8 cellular contexts compared by ENCODE assay signal in genomic region chr2:199911052-199911876, GRCh38. TPM values are rescaled to one million over a fixed set of nuclear protein-coding genes. Genes with fewer than 3 reads are reported as not detected.
A peak's percentile ranks its signal among the peaks of the same experiment; 100 is the strongest.
DNase-seq lines count a peak whose midpoint lies in the region; ATAC-seq and TF ChIP-seq lines count a peak whose summit lies in the region.

Gene C2orf69 (plus strand): TSS chr2:199911293. CDS start chr2:199911439, 146 bp downstream.

- H3K4me1 ChIP-seq in PC-9 (replicated peaks; ENCODE audit: insufficient read depth) (peaks cover 28% of the 10 kb centered on the region), mucosa of rectum (ENCODE audit: control insufficient read depth in 2 of 2, insufficient read depth in 2 of 2, low read length in 2 of 2) (peaks cover 6 to 10% of the 10 kb centered on the region in 2 donors)

- TF ChIP-seq EP300 in Ishikawa (IDR thresholded peaks at IDR 0.05; ENCODE audit: borderline replicate concordance) = no peak

- H3K4me3 ChIP-seq in PC-9 (peak within 1 kb of the TSS; percentile 94), mucosa of rectum (ENCODE audit: low read length in 2 of 2) (peak within 1 kb of the TSS; percentile 81 to 95)

- H3K9me3 ChIP-seq in PC-9 (ENCODE audit: insufficient read depth, low read depth) (peaks cover 2% of the 10 kb centered on the region; the same call in 1 of the 2 replicates), mucosa of rectum (ENCODE audit: control insufficient read depth in 2 of 2, low read length in 2 of 2) (no peaks in the 10 kb centered on the region)

- POLR2A ChIA-PET in PC-9 (lab: Charles Lee; ENCODE audit: unreplicated experiment) = interaction anchor here (0.5 to 0.9 kb wide), 6 partner anchors 36 to 990 kb away, joined by 3 to 6 read pairs (median 4); partner anchors contain the start of gene SATB2

- H3K36me3 ChIP-seq in PC-9 (ENCODE audit: low read depth) (peaks cover 10% of the 10 kb centered on the region; the same call in 1 of the 2 replicates), mucosa of rectum (ENCODE audit: control insufficient read depth in 2 of 2, insufficient read depth in 2 of 2, low read length in 2 of 2) (no peaks in the 10 kb centered on the region)

- TF ChIP-seq RAD21 in Ishikawa (IDR thresholded peaks at IDR 0.05; ENCODE audit: low read depth) = no peak

- peak; percentile 92 for ATAC-seq in GM21576 (IDR thresholded peaks at IDR 0.05; ENCODE audit: unreplicated experiment)

- CTCF ChIA-PET in PC-9 (lab: Charles Lee) = no interaction called here

- H3K27me3 ChIP-seq in PC-9 (ENCODE audit: insufficient read depth, low read depth) (no peaks in the 10 kb centered on the region), mucosa of rectum (ENCODE audit: control insufficient read depth in 2 of 2, insufficient read depth in 2 of 2, low read length in 2 of 2) (no peaks in the 10 kb centered on the region)

- peak within 1 kb of the TSS; percentile 94 for H2AFZ ChIP-seq in PC-9

- BruUV-seq in PC-9 (replicated peaks; lab: Mats Ljungman, UMichigan) = TSS peak; percentile 53

- peaks cover 4% of the 10 kb centered on the region; the same call in 1 of the 2 replicates for H4K20me1 ChIP-seq in PC-9 (ENCODE audit: insufficient read depth)

- no peaks in the 10 kb centered on the region for H3K9me2 ChIP-seq in PC-9 (ENCODE audit: insufficient read depth)

- peak within 1 kb of the TSS; percentile 94 to 95 for H3K9ac ChIP-seq in mucosa of rectum (ENCODE audit: low read depth in 1 of 2, low read length in 2 of 2)

- peak; percentile 95 for TF ChIP-seq POLR2A in erythroblast (IDR thresholded peaks at IDR 0.05; ENCODE audit: low read length)

- peak within 1 kb of the TSS; percentile 93 for H3K4me2 ChIP-seq in PC-9

- peaks cover 9% of the 10 kb centered on the region for H3F3A ChIP-seq in PC-9 (ENCODE audit: insufficient read depth, low read depth)

- no peak for TF ChIP-seq CTCF in PC-9 (conservative IDR thresholded peaks at IDR 0.05)

- intact Hi-C loops in PC-9 (cut with micrococcal nuclease; ENCODE audit: unreplicated experiment) = loop anchor here (10.0 kb wide), 1 partner anchor 456 kb away; the partner anchor contains the start of gene SATB2

- H3K27ac ChIP-seq in PC-9 (peak within 1 kb of the TSS; percentile 79), mucosa of rectum (ENCODE audit: low read depth in 2 of 2, low read length in 2 of 2) (peak within 1 kb of the TSS; percentile 97 to 98)

- DNase-seq in DMS114 treated with DMSO at 0.1 percent for 48 hours (lab: John Stamatoyannopoulos, UW; ENCODE audit: unreplicated experiment) (peak; percentile 99), PC-9 (peak; percentile 92 to 99), erythroblast (lab: John Stamatoyannopoulos, UW) (peak; percentile 96 to 97)
- peak; percentile 91 for DNase-seq in activated T-cell treated with anti-CD3 and anti-CD28 coated beads, Interleukin-2, amount 50 U/mL, for 1 hour
- peak; percentile 96 for DNase-seq in stimulated activated CD8-positive, alpha-beta memory T cell treated with anti-CD3 and anti-CD28 coated beads, Interleukin-4, amount 100 ng/mL, for 48 hours

- peaks cover 46% of the 10 kb centered on the region for H3K79me2 ChIP-seq in PC-9 (ENCODE audit: low read depth)

TF ChIP-seq in Ishikawa, 13 proteins besides CTCF, POLR2A, EP300 and RAD21:
- TF ChIP-seq REST (IDR thresholded peaks at IDR 0.05; ENCODE audit: low read depth) (no peak), TCF12 (IDR thresholded peaks at IDR 0.05; ENCODE audit: low read depth) (no peak), FOXM1 (IDR thresholded peaks at IDR 0.05; ENCODE audit: borderline replicate concordance, low read depth) (peak; percentile 57; the same call in 1 of the 2 replicates), USF1 (IDR thresholded peaks at IDR 0.05) (no peak), TAF1 (IDR thresholded peaks at IDR 0.05; ENCODE audit: low read depth) (peak; percentile 68), EGR1 (IDR thresholded peaks at IDR 0.05) (no peak), YY1 (IDR thresholded peaks at IDR 0.05; ENCODE audit: low read depth) (no peak), MAX (IDR thresholded peaks at IDR 0.05) (peak; percentile 29; the same call in 1 of the 2 replicates), CREB1 (IDR thresholded peaks at IDR 0.05; ENCODE audit: low read depth) (peak; percentile 73), CEBPB (IDR thresholded peaks at IDR 0.05) (no peak), ZBTB7A (IDR thresholded peaks at IDR 0.05; ENCODE audit: low read depth) (no peak), TEAD4 (IDR thresholded peaks at IDR 0.05) (0 out of 2 replicates have a peak, but pooled peaks have one; percentile 12), NFIC (IDR thresholded peaks at IDR 0.05) (0 out of 2 replicates have a peak, but pooled peaks have one; percentile 31)
TF ChIP-seq in Ishikawa: peak in this region for 6.

RNA-seq across cellular contexts. Expression of gene C2orf69, which starts in this region (rescaled TPM):
- total RNA-seq in PC-9 (2021) = 14.1 TPM in 2 replicates

Comparison
In these comparisons a context has a peak if more than half of its experiments do, and no peak if none do; other contexts are left out.
1. Peak in every context shown above with its lines: DNase-seq, ATAC-seq, H3K4me3 ChIP-seq and H3K27ac ChIP-seq.